8 cellular contexts compared by ENCODE assay signal in genomic region chr3:43389388-43390254, GRCh38.
DNase-seq lines count a peak whose midpoint lies in the region; ATAC-seq lines count a peak whose summit lies in the region.

No MANE protein-coding gene starts in this region.

- no peaks in the 10 kb centered on the region for H3K27me3 ChIP-seq in thymus (ENCODE audit: control insufficient read depth, insufficient read depth)

- 37% methylated on average over 10 of the region's 10 CpGs for WGBS in thymus

- H3K4me3 ChIP-seq in thymus (ENCODE audit: low read length): no peak overlapping the region

- H3K27ac ChIP-seq in thymus (ENCODE audit: low read depth): peak overlapping the region; percentile 85

- H3K36me3 Mint-ChIP-seq in activated CD4-positive, alpha-beta T cell treated with anti-CD3 and anti-CD28 coated beads, Interleukin-2, amount 10 ng/mL, durations not matched to agents 24 days and 14 days (ENCODE audit: low read depth): peaks cover 5% of the 10 kb centered on the region
- no peaks in the 10 kb centered on the region for H3K36me3 Mint-ChIP-seq in natural killer cell treated with Interleukin-12 subunit alpha and Interleukin-12 subunit beta and Interleukin-15 and Interleukin-18, amount 100 ng/mL, for 72 hours

- intact Hi-C loops in activated CD4-positive, alpha-beta T cell treated with anti-CD3 and anti-CD28 coated beads, Interleukin-2, amount 10 ng/mL, durations not matched to agents 24 days and 14 days (cut with micrococcal nuclease): loop anchor here (1.0 to 5.0 kb wide), 4 partner anchors 42 to 233 kb away; partner anchors contain the start of gene ANO10

- no peaks in the 10 kb centered on the region for H3K9me3 ChIP-seq in thymus (ENCODE audit: control insufficient read depth)

- peak overlapping the region; percentile 88 for H3K27ac Mint-ChIP-seq in activated CD4-positive, alpha-beta T cell treated with anti-CD3 and anti-CD28 coated beads, Interleukin-2, amount 10 ng/mL, durations not matched to agents 24 days and 14 days
- peak overlapping the region; percentile 85 to 89 for H3K27ac Mint-ChIP-seq in natural killer cell treated with Interleukin-12 subunit alpha and Interleukin-12 subunit beta and Interleukin-15 and Interleukin-18, amount 100 ng/mL, for 72 hours

- H3K4me1 ChIP-seq in thymus (ENCODE audit: control insufficient read depth, insufficient read depth, low read length): peaks cover 23% of the 10 kb centered on the region

- H3K9me3 Mint-ChIP-seq in activated CD4-positive, alpha-beta T cell treated with anti-CD3 and anti-CD28 coated beads, Interleukin-2, amount 10 ng/mL, durations not matched to agents 24 days and 14 days: peaks cover 18% of the 10 kb centered on the region
- H3K9me3 Mint-ChIP-seq in natural killer cell treated with Interleukin-12 subunit alpha and Interleukin-12 subunit beta and Interleukin-15 and Interleukin-18, amount 100 ng/mL, for 72 hours: no peaks in the 10 kb centered on the region

- H3K36me3 ChIP-seq in thymus (ENCODE audit: control insufficient read depth, insufficient read depth): no peaks in the 10 kb centered on the region

- peak overlapping the region; percentile 69 for H3K4me3 Mint-ChIP-seq in activated CD4-positive, alpha-beta T cell treated with anti-CD3 and anti-CD28 coated beads, Interleukin-2, amount 10 ng/mL, durations not matched to agents 24 days and 14 days
- H3K4me3 Mint-ChIP-seq in natural killer cell treated with Interleukin-12 subunit alpha and Interleukin-12 subunit beta and Interleukin-15 and Interleukin-18, amount 100 ng/mL, for 72 hours: peak overlapping the region; percentile 67

- H3K27me3 Mint-ChIP-seq in activated CD4-positive, alpha-beta T cell treated with anti-CD3 and anti-CD28 coated beads, Interleukin-2, amount 10 ng/mL, durations not matched to agents 24 days and 14 days: peaks cover under 1% of the 10 kb centered on the region
- no peaks in the 10 kb centered on the region for H3K27me3 Mint-ChIP-seq in natural killer cell treated with Interleukin-12 subunit alpha and Interleukin-12 subunit beta and Interleukin-15 and Interleukin-18, amount 100 ng/mL, for 72 hours

- DNase-seq in activated gamma-delta T cell treated with Interleukin-2 at 50 U/mL for 16 hours (peak; percentile 73), activated gamma-delta T cell (lab: John Stamatoyannopoulos, UW) (no peak), dermis blood vessel endothelial cell (peak; percentile 98), NCI-H2227 (lab: John Stamatoyannopoulos, UW; ENCODE audit: unreplicated experiment) (no peak)
- peak; percentile 93 for DNase-seq in activated CD4-positive, alpha-beta T cell treated with anti-CD3 and anti-CD28 coated beads, Interleukin-2, amount 10 ng/mL, durations not matched to agents 24 days and 14 days
- DNase-seq in natural killer cell treated with Interleukin-12 subunit alpha and Interleukin-12 subunit beta and Interleukin-15 and Interleukin-18, amount 100 ng/mL, for 72 hours (ENCODE audit: low spot score): peak; percentile 84

- peak; percentile 93 to 96 for ATAC-seq in natural killer cell treated with Interleukin-12 subunit alpha and Interleukin-12 subunit beta and Interleukin-15 and Interleukin-18, amount 100 ng/mL, for 72 hours
- ATAC-seq in GM18519 (IDR thresholded peaks at IDR 0.05; ENCODE audit: low FRiP score, unreplicated experiment): no peak

- peaks cover 47% of the 10 kb centered on the region for H3K4me1 Mint-ChIP-seq in activated CD4-positive, alpha-beta T cell treated with anti-CD3 and anti-CD28 coated beads, Interleukin-2, amount 10 ng/mL, durations not matched to agents 24 days and 14 days
- peaks cover 59 to 62% of the 10 kb centered on the region in 2 donors for H3K4me1 Mint-ChIP-seq in natural killer cell treated with Interleukin-12 subunit alpha and Interleukin-12 subunit beta and Interleukin-15 and Interleukin-18, amount 100 ng/mL, for 72 hours (ENCODE audit: low read depth in 2 of 2)

Comparison
In these comparisons a context has a peak if more than half of its experiments do, and no peak if none do; other contexts are left out.
1. DNase-seq: peak in activated gamma-delta T cell treated with Interleukin-2 at 50 U/mL for 16 hours (single experiment), activated CD4-positive, alpha-beta T cell treated with anti-CD3 and anti-CD28 coated beads, Interleukin-2, amount 10 ng/mL, durations not matched to agents 24 days and 14 days (single experiment), dermis blood vessel endothelial cell (single experiment) and natural killer cell treated with Interleukin-12 subunit alpha and Interleukin-12 subunit beta and Interleukin-15 and Interleukin-18, amount 100 ng/mL, for 72 hours (single experiment); none in activated gamma-delta T cell (single experiment) and NCI-H2227 (single experiment).